Comparison of ENCODE assay signal across 18 cellular contexts in genomic region chr4:131258361-131258760, GRCh38.
DNase-seq lines count a peak whose midpoint lies in the region; ATAC-seq lines count a peak whose summit lies in the region.
"Had no signal": no experiment of that assay in that cellular context is flagged by ENCODE, and none has a peak within 500 bp of the region (broad histone marks: within the 10 kb centered on the region; RNA-seq: fewer than 3 reads in every experiment).

No MANE protein-coding gene starts in this region.

- peak overlapping the region; percentile 66 for H3K27ac ChIP-seq in cingulate gyrus (ENCODE audit: low read depth, low read length)

- DNase-seq in NCI-H748 (lab: John Stamatoyannopoulos, UW; ENCODE audit: unreplicated experiment) (peak; percentile 0), NCI-H748 treated with DMSO at 0.1 percent for 48 hours (lab: John Stamatoyannopoulos, UW) (no peak), medulla oblongata (ENCODE audit: extremely low spot score) (peak; percentile 57), NK-92 (lab: John Stamatoyannopoulos, UW; ENCODE audit: unreplicated experiment) (no peak)
- DNase-seq in activated naive CD4-positive, alpha-beta T cell treated with anti-CD3 and anti-CD28 coated beads, Interleukin-2, amount 50 U/mL, for 16 hours, result no peak
- no peak for DNase-seq in activated CD4-positive, alpha-beta T cell treated with anti-CD3 and anti-CD28 coated beads, Interleukin-2, amount 50 U/mL, for 1 hour
- DNase-seq: 8988T, COR-L47, DMS153, EL, MV-4-11, NCI-H1436, NCI-H2029 treated with DMSO at 0.1 percent for 48 hours, NCI-H2227 treated with DMSO at 0.1 percent for 48 hours, NCI-H526 had no signal

- no peak for ATAC-seq in HG03520 (IDR thresholded peaks at IDR 0.05; ENCODE audit: unreplicated experiment)
- ATAC-seq: Right ventricle myocardium inferior had no signal

Comparison
In these comparisons a context has a peak if more than half of its experiments do, and no peak if none do; other contexts are left out.
1. DNase-seq: peak in NCI-H748 (single experiment) and medulla oblongata (single experiment); none in NCI-H748 treated with DMSO at 0.1 percent for 48 hours (single experiment), activated naive CD4-positive, alpha-beta T cell treated with anti-CD3 and anti-CD28 coated beads, Interleukin-2, amount 50 U/mL, for 16 hours (single experiment), activated CD4-positive, alpha-beta T cell treated with anti-CD3 and anti-CD28 coated beads, Interleukin-2, amount 50 U/mL, for 1 hour (single experiment) and NK-92 (single experiment).